8 cellular contexts compared by ENCODE assay signal in genomic region chr12:122527478-122527944, GRCh38. TPM values are rescaled to one million over a fixed set of nuclear protein-coding genes. Genes with fewer than 3 reads are reported as not detected.
A peak's percentile ranks its signal among the peaks of the same experiment; 100 is the strongest.
DNase-seq lines count a peak whose midpoint lies in the region; ATAC-seq, FAIRE-seq and TF ChIP-seq lines count a peak whose summit lies in the region.

No MANE protein-coding gene starts in this region.

- ATAC-seq in heart right ventricle (no peak), left cardiac atrium (no peak), upper lobe of left lung (ENCODE audit: low FRiP score in 2 of 2) (no peak)

- CTCF ChIA-PET in OCI-LY7 (lab: Charles Lee; ENCODE audit: unreplicated experiment): no interaction called here

- H3K4me3 ChIP-seq in heart right ventricle (peak overlapping the region; percentile 2 to 91 (median 74)), OCI-LY7 (ENCODE audit: low read depth, low read length, poor library complexity, severe bottlenecking) (peak overlapping the region; percentile 99), bronchial epithelial cell (ENCODE audit: low read depth, low read length) (peak overlapping the region; percentile 66), upper lobe of left lung (peak overlapping the region; percentile 58 to 79 (median 64))

- H2AFZ ChIP-seq in OCI-LY7 (ENCODE audit: low read length): peak overlapping the region; percentile 22; the same call in 1 of the 2 replicates

- BruUV-seq in OCI-LY7 (replicated peaks; lab: Mats Ljungman, UMichigan): TSS peak; percentile 88

- TF ChIP-seq CTCF in heart right ventricle (IDR thresholded peaks at IDR 0.05): no peak
- TF ChIP-seq CTCF in OCI-LY7 (conservative IDR thresholded peaks at IDR 0.05; ENCODE audit: low read length): no peak
- no peak for TF ChIP-seq CTCF in bronchial epithelial cell (IDR thresholded peaks at IDR 0.05; ENCODE audit: insufficient read depth, low read length, severe bottlenecking)
- no peak for TF ChIP-seq CTCF in upper lobe of left lung (IDR thresholded peaks at IDR 0.05)

- POLR2A ChIA-PET in OCI-LY7 (lab: Charles Lee): interaction anchor here (0.6 to 2.7 kb wide), 5 partner anchors 10 to 909 kb away, joined by 3 to 37 read pairs (median 4); partner anchors contain the start of gene ZCCHC8

- H3K4me2 ChIP-seq in OCI-LY7 (ENCODE audit: low read length): peak overlapping the region; percentile 88

- H3K36me3 ChIP-seq in heart right ventricle (peaks cover 0 to 46% (median 0%) of the 10 kb centered on the region in 9 donors), OCI-LY7 (ENCODE audit: insufficient read depth, low read length) (peaks cover 78% of the 10 kb centered on the region), bronchial epithelial cell (ENCODE audit: control insufficient read depth, insufficient read depth, low read length) (peaks cover 2% of the 10 kb centered on the region), upper lobe of left lung (peaks cover 0 to 10% (median 2%) of the 10 kb centered on the region in 4 donors)

- DNase-seq in heart right ventricle (no peak), left cardiac atrium (no peak), OCI-LY7 (ENCODE audit: low spot score) (peak; percentile 77), bronchial epithelial cell (ENCODE audit: low read depth) (peak; percentile 34), medulla oblongata (ENCODE audit: extremely low spot score) (peak; percentile 26), upper lobe of left lung (peak in 1 of 2 donors; percentile 36), NCI-H187 (lab: John Stamatoyannopoulos, UW) (no peak), middle frontal gyrus (ENCODE audit: extremely low spot score, low spot score) (no peak)

- H3K9me3 ChIP-seq in heart right ventricle (no peaks in the 10 kb centered on the region), OCI-LY7 (ENCODE audit: low read length) (no peaks in the 10 kb centered on the region), upper lobe of left lung (no peaks in the 10 kb centered on the region)

- 0 to 1% methylated on average over 21 of the region's 21 CpGs for WGBS in heart right ventricle, 2 donors
- 0 to 2% methylated on average over 21 of the region's 21 CpGs for WGBS in upper lobe of left lung, 2 donors

- H3K9me2 ChIP-seq in OCI-LY7 (ENCODE audit: insufficient read depth, low read length): no peaks in the 10 kb centered on the region

- H3K27me3 ChIP-seq in heart right ventricle (no peaks in the 10 kb centered on the region), bronchial epithelial cell (ENCODE audit: control insufficient read depth, insufficient read depth, low read length) (no peaks in the 10 kb centered on the region), upper lobe of left lung (no peaks in the 10 kb centered on the region)

- no peak for TF ChIP-seq POLR2A in upper lobe of left lung (IDR thresholded peaks at IDR 0.05)

- peaks cover 32% of the 10 kb centered on the region for H4K20me1 ChIP-seq in OCI-LY7 (ENCODE audit: insufficient read depth, low read length)

- intact Hi-C loops in heart right ventricle (cut with DNase I): loop anchor here in 5 of 10 donors (2.0 to 10.0 kb wide), 2 partner anchors 225 to 227 kb away; partner anchors contain the start of gene DENR (in 5 of the 5)
- intact Hi-C loops in left cardiac atrium (cut with DNase I): loop anchor here in 1 of 2 donors (10.0 kb wide), 1 partner anchor 227 kb away; the partner anchor contains the start of gene DENR
- intact Hi-C loops in OCI-LY7 (cut with micrococcal nuclease; ENCODE audit: unreplicated experiment): loop anchor here (1.0 to 10.0 kb wide), 4 partner anchors 27 to 837 kb away; partner anchors contain the start of genes DENR, SBNO1 and ZCCHC8

- no peak for FAIRE-seq in bronchial epithelial cell (lab: Jason Lieb, UNC)

- peak overlapping the region in 8 of 10 donors; percentile 18 to 100 (median 98) for H3K27ac ChIP-seq in heart right ventricle
- H3K27ac ChIP-seq in OCI-LY7 (ENCODE audit: low read depth, low read length, poor library complexity, severe bottlenecking): peak overlapping the region; percentile 92
- peak overlapping the region; percentile 98 to 100 (median 99) for H3K27ac ChIP-seq in upper lobe of left lung

- H3K79me2 ChIP-seq in OCI-LY7 (ENCODE audit: insufficient read depth, low read depth, low read length): peaks cover 91% of the 10 kb centered on the region

- H3K4me1 ChIP-seq in heart right ventricle (peaks cover 6 to 42% (median 40%) of the 10 kb centered on the region in 9 donors), OCI-LY7 (ENCODE audit: insufficient read depth, low read length, poor library complexity, severe bottlenecking) (peaks cover 47% of the 10 kb centered on the region), upper lobe of left lung (peaks cover 29 to 40% (median 36%) of the 10 kb centered on the region in 4 donors)

- TF ChIP-seq EP300 in upper lobe of left lung (IDR thresholded peaks at IDR 0.05): no peak

RNA-seq across cellular contexts. Expression of gene KNTC1, which starts 0.5 kb away (rescaled TPM):
- 1 to 10 TPM; 2.0 to 7.0 (median 3.0) TPM for total RNA-seq in heart right ventricle
- polyA plus RNA-seq in heart right ventricle: 1 to 10 TPM; 2.1 to 8.1 TPM
- 1 to 10 TPM; 4.1 to 5.7 TPM for total RNA-seq in left cardiac atrium
- total RNA-seq in OCI-LY7 (2014; rRNA removed; shearing (Covaris generic)): 138 and 170 TPM in 2 replicates
- total RNA-seq in OCI-LY7 (2022): 195 and 253 TPM in 2 replicates
- total RNA-seq in bronchial epithelial cell: 6.8 and 7.6 TPM in 2 replicates
- total RNA-seq in upper lobe of left lung: 10 to 100 TPM in 4 of 6 donors, 1 to 10 TPM in 2; 6.7 to 34.6 (median 17.6) TPM

RNA-seq across cellular contexts. Expression of gene RSRC2, which starts 0.8 kb away (rescaled TPM):
- total RNA-seq in heart right ventricle: 10 to 100 TPM; 36.1 to 44.3 (median 40.6) TPM
- polyA plus RNA-seq in heart right ventricle: 10 to 100 TPM; 31.3 to 48.9 TPM
- total RNA-seq in left cardiac atrium: 10 to 100 TPM; 35.8 to 43.8 TPM
- total RNA-seq in OCI-LY7 (2014; rRNA removed; shearing (Covaris generic)): 91.7 and 125 TPM in 2 replicates
- total RNA-seq in OCI-LY7 (2022): 131 and 132 TPM in 2 replicates
- total RNA-seq in bronchial epithelial cell: 22.6 and 44.0 TPM in 2 replicates
- 100 to 1,000 TPM in 3 of 6 donors, 10 to 100 TPM in 3; 52.8 to 241 (median 88.3) TPM for total RNA-seq in upper lobe of left lung

RNA-seq across cellular contexts. Expression of gene ZCCHC8, which starts 26.8 kb away (rescaled TPM):
- total RNA-seq in heart right ventricle: 10 to 100 TPM in 2 of 10 donors, 1 to 10 TPM in 8; 7.9 to 11.1 (median 9.2) TPM
- 10 to 100 TPM in 1 of 2 donors, 1 to 10 TPM in 1; 7.5 to 29.6 TPM for polyA plus RNA-seq in heart right ventricle
- total RNA-seq in left cardiac atrium: 10 to 100 TPM; 10.9 to 11.5 TPM
- total RNA-seq in OCI-LY7 (2014; rRNA removed; shearing (Covaris generic)): 46.9 and 48.7 TPM in 2 replicates
- total RNA-seq in OCI-LY7 (2022): 68.1 and 68.6 TPM in 2 replicates
- 12.9 and 15.6 TPM in 2 replicates for total RNA-seq in bronchial epithelial cell
- 10 to 100 TPM; 16.6 to 58.7 (median 20.0) TPM for total RNA-seq in upper lobe of left lung

Comparison
In these comparisons a context has a peak if more than half of its experiments do, and no peak if none do; other contexts are left out.
1. DNase-seq: peak in OCI-LY7 (single experiment), bronchial epithelial cell (single experiment) and medulla oblongata (single experiment); none in heart right ventricle (0 of 2), left cardiac atrium (single experiment), NCI-H187 (0 of 2) and middle frontal gyrus (single experiment).
2. Peak in every context shown above with its lines, with median percentiles within 50 percentile points of each other: H3K27ac ChIP-seq and H3K4me3 ChIP-seq.